33 cellular contexts compared by ENCODE assay signal in genomic region chr4:174910271-174910670, GRCh38. TPM values are rescaled to one million over a fixed set of nuclear protein-coding genes. Genes with fewer than 3 reads are reported as not detected.
DNase-seq lines count a peak whose midpoint lies in the region; ATAC-seq and TF ChIP-seq lines count a peak whose summit lies in the region.
"Had no signal": no experiment of that assay in that cellular context is flagged by ENCODE, and none has a peak within 500 bp of the region (broad histone marks: within the 10 kb centered on the region; RNA-seq: fewer than 3 reads in every experiment).

No MANE protein-coding gene starts in this region.

- H2BK5ac ChIP-seq in mesenchymal stem cell (ENCODE audit: low read depth, low read length, poor library complexity, severe bottlenecking) = no peak overlapping the region

- H3K9me2 ChIP-seq in OCI-LY7 (ENCODE audit: insufficient read depth, low read length) = no peaks in the 10 kb centered on the region

- peak; percentile 52 for ATAC-seq in GM19025 (IDR thresholded peaks at IDR 0.05; ENCODE audit: low read depth, unreplicated experiment)
- ATAC-seq in HG02798 (IDR thresholded peaks at IDR 0.05; ENCODE audit: poor library complexity, unreplicated experiment) = peak; percentile 60
- ATAC-seq in memory B cell (ENCODE audit: low read depth) = peak; percentile 59
- ATAC-seq in natural killer cell treated with Interleukin-12 subunit alpha and Interleukin-12 subunit beta and Interleukin-15 and Interleukin-18, amount 100 ng/mL, for 72 hours = no peak
- ATAC-seq in GM18868 (IDR thresholded peaks at IDR 0.05; ENCODE audit: unreplicated experiment) = no peak
- ATAC-seq: HCT116, HepG2, PC-3, Right ventricle myocardium inferior, SK-N-SH treated with all-trans-retinoic acid at 6 μM for 48 hours had no signal

- H3K79me1 ChIP-seq in mesenchymal stem cell (replicated peaks; ENCODE audit: low read length, poor library complexity, severe bottlenecking) = no peaks in the 10 kb centered on the region

- CTCF ChIA-PET in OCI-LY7 (lab: Charles Lee; ENCODE audit: unreplicated experiment) = no interaction called here

- H2BK120ac ChIP-seq in mesenchymal stem cell (ENCODE audit: low read depth, low read length) = no peak overlapping the region

- H2BK15ac ChIP-seq in mesenchymal stem cell (ENCODE audit: low read depth, poor library complexity, severe bottlenecking) = no peak overlapping the region

- H3K4me3 ChIP-seq in OCI-LY7 (ENCODE audit: low read depth, low read length, poor library complexity, severe bottlenecking) (no peak overlapping the region), mesenchymal stem cell (ENCODE audit: insufficient read depth in 1 of 2, low read depth in 1 of 2, low read length in 2 of 2) (no peak overlapping the region)
- H3K4me3 ChIP-seq: MG63, SJCRH30 had no signal

- H3K9ac ChIP-seq in mesenchymal stem cell (ENCODE audit: low read length) = no peak overlapping the region

- H3K18ac ChIP-seq in mesenchymal stem cell (ENCODE audit: low read depth in 1 of 2, low read length in 2 of 2) = no peak overlapping the region

- peaks cover 5% of the 10 kb centered on the region for H3K4me1 Mint-ChIP-seq in memory B cell
- H3K4me1 Mint-ChIP-seq in natural killer cell treated with Interleukin-12 subunit alpha and Interleukin-12 subunit beta and Interleukin-15 and Interleukin-18, amount 100 ng/mL, for 72 hours (ENCODE audit: low read depth in 2 of 2) = no peaks in the 10 kb centered on the region
- H3K4me1 Mint-ChIP-seq: CD4-positive, alpha-beta memory T cell had no signal

- H3K36me3 ChIP-seq in OCI-LY7 (ENCODE audit: insufficient read depth, low read length) (peaks cover 49% of the 10 kb centered on the region), mesenchymal stem cell (ENCODE audit: control insufficient read depth in 1 of 2, insufficient read depth in 2 of 2, low read depth in 1 of 2, low read length in 2 of 2) (no peaks in the 10 kb centered on the region)
- H3K36me3 ChIP-seq: MG63, SJCRH30 had no signal

- H3K9me3 Mint-ChIP-seq in memory B cell = peaks cover 10% of the 10 kb centered on the region
- peaks cover 16% of the 10 kb centered on the region for H3K9me3 Mint-ChIP-seq in natural killer cell treated with Interleukin-12 subunit alpha and Interleukin-12 subunit beta and Interleukin-15 and Interleukin-18, amount 100 ng/mL, for 72 hours

- no peaks in the 10 kb centered on the region for H3K79me2 ChIP-seq in OCI-LY7 (ENCODE audit: insufficient read depth, low read depth, low read length)

- intact Hi-C loops in OCI-LY7 (cut with micrococcal nuclease; ENCODE audit: unreplicated experiment) = no loop called here

- POLR2A ChIA-PET in OCI-LY7 (lab: Charles Lee) = interaction anchor here (0.6 kb wide), 1 partner anchor 16 kb away, joined by 4 read pairs; no protein-coding TSS in a partner anchor

- no peak overlapping the region for H2BK12ac ChIP-seq in mesenchymal stem cell (ENCODE audit: low read length in 2 of 2)

- H4K8ac ChIP-seq in mesenchymal stem cell (ENCODE audit: low read length) = no peak overlapping the region

- no peak overlapping the region for H3K14ac ChIP-seq in mesenchymal stem cell (ENCODE audit: low read length in 2 of 2)

- no peak overlapping the region for H3K4ac ChIP-seq in mesenchymal stem cell (ENCODE audit: low read depth in 1 of 2, low read length in 2 of 2)

- no peak for DNase-seq in OCI-LY7 (ENCODE audit: low spot score)
- no peak for DNase-seq in memory B cell (ENCODE audit: low spot score in 2 of 2)
- DNase-seq in mesenchymal stem cell = no peak
- no peak for DNase-seq in natural killer cell treated with Interleukin-12 subunit alpha and Interleukin-12 subunit beta and Interleukin-15 and Interleukin-18, amount 100 ng/mL, for 72 hours (ENCODE audit: low spot score)
- DNase-seq in OCI-M2 (lab: John Stamatoyannopoulos, UW; ENCODE audit: unreplicated experiment) = no peak
- DNase-seq: AML-193; C1 segment of cervical spinal cord; CD4-positive, alpha-beta memory T cell; COR-L47; DMS53; Kasumi-1; MG63; NCI-H1417; NCI-H1694 treated with DMSO at 0.1 percent for 48 hours; NCI-H2081; NCI-H2227 treated with DMSO at 0.1 percent for 48 hours; NCI-H526 treated with DMSO at 0.1 percent for 48 hours; PC-3; SJCRH30; T-helper 2 cell had no signal

- H2AFZ ChIP-seq in OCI-LY7 (ENCODE audit: low read length) (peak overlapping the region; percentile 43; the same call in 1 of the 2 replicates), mesenchymal stem cell (ENCODE audit: low read depth, low read length) (no peak overlapping the region)

- no peak overlapping the region for H3K23ac ChIP-seq in mesenchymal stem cell (ENCODE audit: low read length in 2 of 2)

- no peak overlapping the region for H4K91ac ChIP-seq in mesenchymal stem cell (ENCODE audit: low read length)

- no peaks in the 10 kb centered on the region for H3K27me3 ChIP-seq in mesenchymal stem cell (ENCODE audit: control insufficient read depth in 1 of 2, insufficient read depth in 1 of 2, low read length in 2 of 2)
- H3K27me3 ChIP-seq: MG63, SJCRH30 had no signal

- WGBS in mesenchymal stem cell = no CpG with 5 or more reads among the region's 1 CpG

- H3K27me3 Mint-ChIP-seq in memory B cell = no peaks in the 10 kb centered on the region
- no peaks in the 10 kb centered on the region for H3K27me3 Mint-ChIP-seq in natural killer cell treated with Interleukin-12 subunit alpha and Interleukin-12 subunit beta and Interleukin-15 and Interleukin-18, amount 100 ng/mL, for 72 hours
- H3K27me3 Mint-ChIP-seq: CD4-positive, alpha-beta memory T cell had no signal

- H3K36me3 Mint-ChIP-seq in memory B cell = peaks cover 4% of the 10 kb centered on the region
- peaks cover 4% of the 10 kb centered on the region for H3K36me3 Mint-ChIP-seq in natural killer cell treated with Interleukin-12 subunit alpha and Interleukin-12 subunit beta and Interleukin-15 and Interleukin-18, amount 100 ng/mL, for 72 hours
- H3K36me3 Mint-ChIP-seq: CD4-positive, alpha-beta memory T cell had no signal

- TF ChIP-seq CTCF in OCI-LY7 (conservative IDR thresholded peaks at IDR 0.05; ENCODE audit: low read length) = no peak

- no peaks in the 10 kb centered on the region for H4K20me1 ChIP-seq in OCI-LY7 (ENCODE audit: insufficient read depth, low read length)

- H3K4me2 ChIP-seq in OCI-LY7 (ENCODE audit: low read length) = no peak overlapping the region
- no peak overlapping the region for H3K4me2 ChIP-seq in mesenchymal stem cell (ENCODE audit: low read length, poor library complexity, severe bottlenecking)

- H3K27ac ChIP-seq in OCI-LY7 (ENCODE audit: low read depth, low read length, poor library complexity, severe bottlenecking) = no peak overlapping the region
- no peak overlapping the region for H3K27ac ChIP-seq in mesenchymal stem cell (ENCODE audit: low read length, poor library complexity, severe bottlenecking)
- H3K27ac ChIP-seq: SJCRH30 had no signal

- no peak overlapping the region for H2AK5ac ChIP-seq in mesenchymal stem cell (ENCODE audit: low read length, severe bottlenecking)

- H3K4me1 ChIP-seq in OCI-LY7 (ENCODE audit: insufficient read depth, low read length, poor library complexity, severe bottlenecking) (no peaks in the 10 kb centered on the region), mesenchymal stem cell (ENCODE audit: control insufficient read depth, insufficient read depth, low read depth, low read length) (no peaks in the 10 kb centered on the region)
- H3K4me1 ChIP-seq: SJCRH30 had no signal

- peaks cover 79% of the 10 kb centered on the region for H3K9me3 ChIP-seq in OCI-LY7 (ENCODE audit: low read length)
- H3K9me3 ChIP-seq in mesenchymal stem cell (ENCODE audit: control insufficient read depth, low read length) = peaks cover 26% of the 10 kb centered on the region
- H3K9me3 ChIP-seq: MG63, SJCRH30 had no signal

- H3K27ac Mint-ChIP-seq in memory B cell = peak overlapping the region; percentile 68
- H3K27ac Mint-ChIP-seq in natural killer cell treated with Interleukin-12 subunit alpha and Interleukin-12 subunit beta and Interleukin-15 and Interleukin-18, amount 100 ng/mL, for 72 hours = no peak overlapping the region
- H3K27ac Mint-ChIP-seq: CD4-positive, alpha-beta memory T cell had no signal

- no TSS peak for BruUV-seq in OCI-LY7 (replicated peaks; lab: Mats Ljungman, UMichigan)

- H3K4me3 Mint-ChIP-seq in memory B cell = peak overlapping the region; percentile 39
- no peak overlapping the region for H3K4me3 Mint-ChIP-seq in natural killer cell treated with Interleukin-12 subunit alpha and Interleukin-12 subunit beta and Interleukin-15 and Interleukin-18, amount 100 ng/mL, for 72 hours
- H3K4me3 Mint-ChIP-seq: CD4-positive, alpha-beta memory T cell had no signal

RNA-seq across cellular contexts. Expression of gene ADAM29, which starts 7.9 kb away (rescaled TPM):
- 1.0 and 1.7 TPM in 2 replicates for total RNA-seq in OCI-LY7 (2014; rRNA removed; shearing (Covaris generic))
- 1.1 and 1.2 TPM in 2 replicates for total RNA-seq in OCI-LY7 (2022)
- not detected for polyA plus RNA-seq in mesenchymal stem cell (2013, experiment 1 of 2)
- polyA plus RNA-seq in mesenchymal stem cell (2013, experiment 2 of 2) = not detected
- not detected for total RNA-seq in natural killer cell treated with Interleukin-12 subunit alpha and Interleukin-12 subunit beta and Interleukin-15 and Interleukin-18, amount 100 ng/mL, for 72 hours
- total RNA-seq: Daoy, G401, H4, HepG2, HT1080, NCI-H460, PC-3, Right ventricle myocardium inferior, RPMI7951, SJCRH30 had no signal
- polyA plus RNA-seq: CD4-positive, alpha-beta memory T cell; HepG2 had no signal

Comparison
In these comparisons a context has a peak if more than half of its experiments do, and no peak if none do; other contexts are left out.
1. ATAC-seq: peak in GM19025 (single experiment), HG02798 (single experiment) and memory B cell (single experiment); none in natural killer cell treated with Interleukin-12 subunit alpha and Interleukin-12 subunit beta and Interleukin-15 and Interleukin-18, amount 100 ng/mL, for 72 hours (0 of 2) and GM18868 (single experiment).